Comparison of ENCODE assay signal across 1 cellular context in genomic region chr19:35931161-35931873, GRCh38.
TF ChIP-seq lines count a peak whose summit lies in the region.

No MANE protein-coding gene starts in this region.

TF ChIP-seq in GM23338, 12 proteins besides CTCF, POLR2A, EP300 and RAD21 (continued from another document):
- TF ChIP-seq REST (IDR thresholded peaks at IDR 0.05; ENCODE audit: unreplicated experiment): no peak
- no peak for TF ChIP-seq ZNF462 (CRISPR knock-in tag; IDR thresholded peaks at IDR 0.05)
- TF ChIP-seq ETS1 (IDR thresholded peaks at IDR 0.05): peak; percentile 95
- peak; percentile 67 for TF ChIP-seq CREB1 (CRISPR knock-in tag; IDR thresholded peaks at IDR 0.05; ENCODE audit: low read depth)
- TF ChIP-seq POLR2AphosphoS5 (IDR thresholded peaks at IDR 0.05; ENCODE audit: low read depth): peak; percentile 99
- no peak for TF ChIP-seq EZH2 (IDR thresholded peaks at IDR 0.05; ENCODE audit: low read depth, unreplicated experiment)
TF ChIP-seq in GM23338: peak in this region for 3.
